Comparison of ENCODE assay signal across 12 cellular contexts in genomic region chr10:129949411-129950335, GRCh38. TPM values are rescaled to one million over a fixed set of nuclear protein-coding genes. Genes with fewer than 3 reads are reported as not detected.
A peak's percentile ranks its signal among the peaks of the same experiment; 100 is the strongest.
DNase-seq lines count a peak whose midpoint lies in the region; ATAC-seq, FAIRE-seq and TF ChIP-seq lines count a peak whose summit lies in the region.
"Had no signal": no experiment of that assay in that cellular context is flagged by ENCODE, and none has a peak within 500 bp of the region (broad histone marks: within the 10 kb centered on the region; RNA-seq: fewer than 3 reads in every experiment).

No MANE protein-coding gene starts in this region.

- peak overlapping the region in 3 of 4 donors; percentile 20 to 32 (median 21) for H3K27ac ChIP-seq in esophagus squamous epithelium
- no peak overlapping the region for H3K27ac ChIP-seq in mesenchymal stem cell (ENCODE audit: low read length, poor library complexity, severe bottlenecking)
- H3K27ac ChIP-seq: testis had no signal

- H2BK15ac ChIP-seq in mesenchymal stem cell (ENCODE audit: low read depth, poor library complexity, severe bottlenecking) = no peak overlapping the region

- WGBS in esophagus squamous epithelium, 2 donors = 14 to 19% methylated on average over 17 to 21 of the region's 27 CpGs
- WGBS in mesenchymal stem cell = 36% methylated on average over 24 of the region's 27 CpGs

- H2BK120ac ChIP-seq in mesenchymal stem cell (ENCODE audit: low read depth, low read length) = no peak overlapping the region

- TF ChIP-seq CTCF in esophagus squamous epithelium (IDR thresholded peaks at IDR 0.05) = no peak

- FAIRE-seq in urothelium cell line (lab: Jason Lieb, UNC) = no peak
- FAIRE-seq: A204.1, TTC549 had no signal

- H3K27me3 ChIP-seq in esophagus squamous epithelium (peaks cover 0 to 73% (median 0%) of the 10 kb centered on the region in 4 donors), mesenchymal stem cell (ENCODE audit: control insufficient read depth in 1 of 2, insufficient read depth in 1 of 2, low read length in 2 of 2) (peaks cover 0 to 9% of the 10 kb centered on the region in 2 experiments)
- H3K27me3 ChIP-seq: testis had no signal

- no peak for TF ChIP-seq POLR2A in esophagus squamous epithelium (IDR thresholded peaks at IDR 0.05)

- no peak overlapping the region for H2AK5ac ChIP-seq in mesenchymal stem cell (ENCODE audit: low read length, severe bottlenecking)

- H3K36me3 ChIP-seq in esophagus squamous epithelium (no peaks in the 10 kb centered on the region), mesenchymal stem cell (ENCODE audit: control insufficient read depth in 1 of 2, insufficient read depth in 2 of 2, low read depth in 1 of 2, low read length in 2 of 2) (peaks cover 0 to 48% of the 10 kb centered on the region in 2 experiments)

- H3K9ac ChIP-seq in mesenchymal stem cell (ENCODE audit: low read length) = peak overlapping the region; percentile 98

- H4K91ac ChIP-seq in mesenchymal stem cell (ENCODE audit: low read length) = no peak overlapping the region

- peak overlapping the region in 1 of 2 experiments; percentile 59 for H3K14ac ChIP-seq in mesenchymal stem cell (ENCODE audit: low read length in 2 of 2)

- H2BK5ac ChIP-seq in mesenchymal stem cell (ENCODE audit: low read depth, low read length, poor library complexity, severe bottlenecking) = no peak overlapping the region

- peak; percentile 44 for DNase-seq in NCI-H748 (lab: John Stamatoyannopoulos, UW; ENCODE audit: unreplicated experiment)
- no peak for DNase-seq in NCI-H748 treated with DMSO at 0.1 percent for 48 hours (lab: John Stamatoyannopoulos, UW)
- DNase-seq in esophagus squamous epithelium (lab: John Stamatoyannopoulos, UW) = no peak
- DNase-seq in mesenchymal stem cell = no peak
- DNase-seq in urothelium cell line (ENCODE audit: low spot score) = peak; percentile 39
- no peak for DNase-seq in NCI-H1694 (lab: John Stamatoyannopoulos, UW)
- DNase-seq in stimulated activated CD4-positive, alpha-beta T cell treated with anti-CD3 and anti-CD28 coated beads, Interleukin-4, amount 100 ng/mL, for 24 hours = no peak
- DNase-seq: effector CD8-positive, alpha-beta T cell; testis had no signal

- H2AFZ ChIP-seq in mesenchymal stem cell (ENCODE audit: low read depth, low read length) = no peak overlapping the region

- H3K4me3 ChIP-seq in esophagus squamous epithelium = no peak overlapping the region
- peak overlapping the region in 1 of 2 experiments; percentile 87 for H3K4me3 ChIP-seq in mesenchymal stem cell (ENCODE audit: insufficient read depth in 1 of 2, low read depth in 1 of 2, low read length in 2 of 2)
- H3K4me3 ChIP-seq: testis had no signal

- H3K9me3 ChIP-seq in esophagus squamous epithelium (no peaks in the 10 kb centered on the region), mesenchymal stem cell (ENCODE audit: control insufficient read depth, low read length) (no peaks in the 10 kb centered on the region)
- H3K9me3 ChIP-seq: testis had no signal

- no peak overlapping the region for H3K4ac ChIP-seq in mesenchymal stem cell (ENCODE audit: low read depth in 1 of 2, low read length in 2 of 2)

- intact Hi-C loops in esophagus squamous epithelium (cut with DNase I) = no loop called here

- H4K8ac ChIP-seq in mesenchymal stem cell (ENCODE audit: low read length) = peak overlapping the region; percentile 7

- H3K4me2 ChIP-seq in mesenchymal stem cell (ENCODE audit: low read length, poor library complexity, severe bottlenecking) = no peak overlapping the region

- peaks cover 0 to 20% (median 3%) of the 10 kb centered on the region in 3 donors for H3K4me1 ChIP-seq in esophagus squamous epithelium
- H3K4me1 ChIP-seq in mesenchymal stem cell (ENCODE audit: control insufficient read depth, insufficient read depth, low read depth, low read length) = peaks cover 7% of the 10 kb centered on the region

- H3K18ac ChIP-seq in mesenchymal stem cell (ENCODE audit: low read depth in 1 of 2, low read length in 2 of 2) = peak overlapping the region in 1 of 2 experiments; percentile 64

- no peaks in the 10 kb centered on the region for H3K79me1 ChIP-seq in mesenchymal stem cell (replicated peaks; ENCODE audit: low read length, poor library complexity, severe bottlenecking)

- ATAC-seq in GM19395 (IDR thresholded peaks at IDR 0.05; ENCODE audit: unreplicated experiment) = no peak

- H2BK12ac ChIP-seq in mesenchymal stem cell (ENCODE audit: low read length in 2 of 2) = peak overlapping the region in 1 of 2 experiments; percentile 72

- no peak overlapping the region for H3K23ac ChIP-seq in mesenchymal stem cell (ENCODE audit: low read length in 2 of 2)

RNA-seq across cellular contexts. Expression of gene EBF3, which starts 14.4 kb away (rescaled TPM):
- 1 to 10 TPM in 2 of 4 donors, under 1 TPM in 2; 0.42 to 2.9 (median 1.3) TPM for total RNA-seq in esophagus squamous epithelium
- 1.5 TPM for polyA plus RNA-seq in mesenchymal stem cell (2013, experiment 1 of 2)
- 1.2 TPM for polyA plus RNA-seq in mesenchymal stem cell (2013, experiment 2 of 2)

Comparison
In these comparisons a context has a peak if more than half of its experiments do, and no peak if none do; other contexts are left out.
1. DNase-seq: peak in NCI-H748 (single experiment) and urothelium cell line (single experiment); none in NCI-H748 treated with DMSO at 0.1 percent for 48 hours (single experiment), esophagus squamous epithelium (single experiment), mesenchymal stem cell (single experiment), NCI-H1694 (single experiment) and stimulated activated CD4-positive, alpha-beta T cell treated with anti-CD3 and anti-CD28 coated beads, Interleukin-4, amount 100 ng/mL, for 24 hours (single experiment).